In genomic region chr2:127951031-127951430, GRCh38 we compare ENCODE assay signal across 20 cellular contexts.
"Had no signal": no experiment of that assay in that cellular context is flagged by ENCODE, and none has a peak within 500 bp of the region (broad histone marks: within the 10 kb centered on the region; RNA-seq: fewer than 3 reads in every experiment).

No MANE protein-coding gene starts in this region.

- H3K27ac ChIP-seq: gastrocnemius medialis, heart right ventricle, thyroid gland had no signal

- H3K4me1 Mint-ChIP-seq: nephron progenitor cell had no signal

- H3K4me3 Mint-ChIP-seq: activated CD4-positive, alpha-beta T cell treated with anti-CD3 and anti-CD28 coated beads, Interleukin-2, amount 10 ng/mL, durations not matched to agents 24 days and 14 days; activated CD8-positive, alpha-beta T cell treated with anti-CD3 and anti-CD28 coated beads for 36 hours; activated naive CD4-positive, alpha-beta T cell treated with anti-CD3 and anti-CD28 coated beads for 36 hours; effector memory CD8-positive, alpha-beta T cell; nephron progenitor cell had no signal

- DNase-seq: activated CD4-positive, alpha-beta T cell treated with anti-CD3 and anti-CD28 coated beads, Interleukin-2, amount 10 ng/mL, durations not matched to agents 24 days and 14 days; activated CD8-positive, alpha-beta T cell treated with anti-CD3 and anti-CD28 coated beads for 36 hours; activated naive CD4-positive, alpha-beta T cell treated with anti-CD3 and anti-CD28 coated beads for 36 hours; activated T-cell treated with anti-CD3 and anti-CD28 coated beads, Interleukin-2, amount 50 U/mL, for 1 hour; anterior cingulate cortex; dermis blood vessel endothelial cell; effector memory CD8-positive, alpha-beta T cell; gastrocnemius medialis; heart right ventricle; left cardiac atrium; nephron progenitor cell; occipital lobe; posterior cingulate gyrus; stimulated activated CD4-positive, alpha-beta T cell treated with anti-CD3 and anti-CD28 coated beads, Interleukin-12 subunit alpha, Interleukin-12 subunit beta, amount 100 ng/mL, for 4 hours; stimulated activated CD4-positive, alpha-beta T cell treated with anti-CD3 and anti-CD28 coated beads, Interleukin-1b, Interleukin-23, amount 100 ng/mL, for 48 hours; stimulated activated CD8-positive, alpha-beta memory T cell treated with anti-CD3 and anti-CD28 coated beads, Interleukin-4, amount 100 ng/mL, for 48 hours; stimulated activated naive CD4-positive, alpha-beta T cell; thyroid gland had no signal

- H3K27me3 Mint-ChIP-seq: activated CD4-positive, alpha-beta T cell treated with anti-CD3 and anti-CD28 coated beads, Interleukin-2, amount 10 ng/mL, durations not matched to agents 24 days and 14 days; activated CD8-positive, alpha-beta T cell treated with anti-CD3 and anti-CD28 coated beads for 36 hours; effector memory CD8-positive, alpha-beta T cell had no signal

- H3K27me3 ChIP-seq: gastrocnemius medialis, heart right ventricle, thyroid gland had no signal

- H3K9me3 ChIP-seq: gastrocnemius medialis, heart right ventricle, thyroid gland had no signal

- ATAC-seq: activated CD8-positive, alpha-beta T cell treated with anti-CD3 and anti-CD28 coated beads for 36 hours; effector memory CD8-positive, alpha-beta T cell; gastrocnemius medialis; heart right ventricle; left cardiac atrium had no signal

- H3K9me3 Mint-ChIP-seq: activated CD4-positive, alpha-beta T cell treated with anti-CD3 and anti-CD28 coated beads, Interleukin-2, amount 10 ng/mL, durations not matched to agents 24 days and 14 days; activated CD8-positive, alpha-beta T cell treated with anti-CD3 and anti-CD28 coated beads for 36 hours; activated naive CD4-positive, alpha-beta T cell treated with anti-CD3 and anti-CD28 coated beads for 36 hours; activated T-helper 2 cell treated with anti-CD3 and anti-CD28 coated beads, Interferon-gamma antibody, Interleukin-2, Interleukin-4, amounts not matched to agents 10 μg/mL and 5 μg/mL and 100 μg/mL, durations not matched to agents 14 hours and 24 hours and 36 hours; effector memory CD8-positive, alpha-beta T cell; nephron progenitor cell had no signal

- H3K4me3 ChIP-seq: gastrocnemius medialis, heart right ventricle, thyroid gland had no signal

- FAIRE-seq: urothelium cell line had no signal

- H3K27ac Mint-ChIP-seq: activated CD8-positive, alpha-beta T cell treated with anti-CD3 and anti-CD28 coated beads for 36 hours; activated naive CD4-positive, alpha-beta T cell treated with anti-CD3 and anti-CD28 coated beads for 36 hours; activated T-helper 2 cell treated with anti-CD3 and anti-CD28 coated beads, Interferon-gamma antibody, Interleukin-2, Interleukin-4, amounts not matched to agents 10 μg/mL and 5 μg/mL and 100 μg/mL, durations not matched to agents 14 hours and 24 hours and 36 hours; effector memory CD8-positive, alpha-beta T cell; nephron progenitor cell had no signal
